12 cellular contexts compared by ENCODE assay signal in genomic region chr16:4266372-4266771, GRCh38. TPM values are rescaled to one million over a fixed set of nuclear protein-coding genes. Genes with fewer than 3 reads are reported as not detected.
DNase-seq lines count a peak whose midpoint lies in the region; ATAC-seq and TF ChIP-seq lines count a peak whose summit lies in the region.
"Had no signal": no experiment of that assay in that cellular context is flagged by ENCODE, and none has a peak within 500 bp of the region (broad histone marks: within the 10 kb centered on the region; RNA-seq: fewer than 3 reads in every experiment).

No MANE protein-coding gene starts in this region.

- RAD21 ChIA-PET in HCT116 (lab: Charles Lee; ENCODE audit: low non-redundant PET in 1 of 2, low total read pairs in 2 of 2, uncharacterized antibody in 2 of 2, unreplicated experiment in 2 of 2): no interaction called here

- no peak overlapping the region for H4K8ac ChIP-seq in mesendoderm (ENCODE audit: low read depth, low read length)

- ATAC-seq in HCT116 (no peak), WTC11 (no peak), HG02642 (IDR thresholded peaks at IDR 0.05; ENCODE audit: poor library complexity, unreplicated experiment) (no peak)
- ATAC-seq: upper lobe of right lung had no signal

- no peak for TF ChIP-seq POLR2A in HCT116 (IDR thresholded peaks at IDR 0.05; ENCODE audit: borderline replicate concordance, extremely low read depth, insufficient read depth, insufficient read length)

- no peak overlapping the region for H2BK5ac ChIP-seq in mesendoderm (ENCODE audit: low read length)

- CTCF ChIA-PET in HCT116 (lab: Charles Lee): interaction anchor here (0.8 to 1.5 kb wide), 2 partner anchors 12 to 136 kb away, joined by 3 to 14 read pairs; no protein-coding TSS in a partner anchor
- CTCF ChIA-PET in WTC11 (lab: Charles Lee): interaction anchor here (0.7 to 6.7 kb wide), 9 partner anchors 9 to 284 kb away, joined by 3 to 47 read pairs (median 3); no protein-coding TSS in a partner anchor

- BruUV-seq in HCT116 (replicated peaks; lab: Mats Ljungman, UMichigan): no TSS peak

- no peak overlapping the region for H2BK15ac ChIP-seq in mesendoderm (replicated peaks; ENCODE audit: low read depth)

- H3K9ac ChIP-seq in HCT116 (ENCODE audit: low read length) (no peak overlapping the region), mesendoderm (ENCODE audit: low read length) (no peak overlapping the region)

- peaks cover 11% of the 10 kb centered on the region for H3K36me3 Mint-ChIP-seq in WTC11

- TF ChIP-seq CTCF in HCT116 (IDR thresholded peaks at IDR 0.05 in 2 of 3, conservative IDR thresholded peaks at IDR 0.05 in 1 of 3; ENCODE audit: borderline replicate concordance in 1 of 3, insufficient read depth in 1 of 3, low read depth in 2 of 3, low read length in 2 of 3) (no peak), WTC11 (IDR thresholded peaks at IDR 0.05) (no peak)

- no peaks in the 10 kb centered on the region for H3K9me3 ChIP-seq in HCT116 (ENCODE audit: control insufficient read depth in 1 of 2, insufficient read depth in 1 of 2, low read depth in 1 of 2, low read length in 2 of 2)
- H3K9me3 ChIP-seq: upper lobe of right lung had no signal

- POLR2A ChIA-PET in HCT116 (lab: Charles Lee): interaction anchor here (1.6 kb wide), 1 partner anchor 12 kb away, joined by 9 read pairs; no protein-coding TSS in a partner anchor
- POLR2A ChIA-PET in WTC11 (lab: Charles Lee): interaction anchor here (1.0 kb wide), 1 partner anchor 12 kb away, joined by 3 read pairs; no protein-coding TSS in a partner anchor

- H2AFZ ChIP-seq in HCT116 (ENCODE audit: low read depth, low read length, poor library complexity, severe bottlenecking): no peak overlapping the region

- H3K4me1 ChIP-seq in HCT116 (ENCODE audit: control insufficient read depth in 1 of 2, insufficient read depth in 2 of 2, low read length in 2 of 2): peaks cover 8 to 28% of the 10 kb centered on the region in 2 experiments; a peak in 3 of 4 replicates
- peaks cover 4% of the 10 kb centered on the region for H3K4me1 ChIP-seq in mesendoderm (ENCODE audit: control insufficient read depth, low read depth, low read length)

- peak overlapping the region; percentile 91 for H3K27ac Mint-ChIP-seq in WTC11

- WGBS in mesendoderm (ENCODE audit: extremely low coverage, insufficient coverage, low lambda C conversion rate): no CpG with 5 or more reads among the region's 6 CpGs

- no peak overlapping the region for H3K23ac ChIP-seq in mesendoderm (ENCODE audit: low read length)

- H4K5ac ChIP-seq in mesendoderm (ENCODE audit: low read length): no peak overlapping the region

- peaks cover 31% of the 10 kb centered on the region for H3K4me1 Mint-ChIP-seq in WTC11

- H3K4me3 Mint-ChIP-seq in WTC11: no peak overlapping the region

- no peak overlapping the region for H3K18ac ChIP-seq in mesendoderm (ENCODE audit: low read length)

- no peak overlapping the region for H2BK120ac ChIP-seq in mesendoderm (ENCODE audit: low read depth, low read length)

- TF ChIP-seq RAD21 in HCT116 (IDR thresholded peaks at IDR 0.05; ENCODE audit: low read depth): no peak

- peaks cover 0 to 17% of the 10 kb centered on the region in 2 experiments; a peak in 3 of 4 replicates for H3K36me3 ChIP-seq in HCT116 (ENCODE audit: control insufficient read depth in 1 of 2, insufficient read depth in 2 of 2, low read length in 2 of 2)
- peaks cover 3% of the 10 kb centered on the region for H3K36me3 ChIP-seq in mesendoderm (ENCODE audit: control insufficient read depth, insufficient read depth, low read length)

- no peak overlapping the region for H3K56ac ChIP-seq in mesendoderm (ENCODE audit: low read length)

- no peak overlapping the region for H2AK5ac ChIP-seq in mesendoderm (ENCODE audit: low read length)

- H3K79me1 ChIP-seq in mesendoderm (ENCODE audit: low read length): peaks cover 32% of the 10 kb centered on the region

- no peaks in the 10 kb centered on the region for H3K9me3 Mint-ChIP-seq in WTC11

- H3K27me3 Mint-ChIP-seq in WTC11 (ENCODE audit: low read depth): no peaks in the 10 kb centered on the region

- H4K20me1 ChIP-seq in HCT116 (ENCODE audit: insufficient read depth): peaks cover 4% of the 10 kb centered on the region; the same call in 1 of the 2 replicates

- H3K4me2 ChIP-seq in HCT116 (ENCODE audit: low read length) (no peak overlapping the region), mesendoderm (ENCODE audit: low read length) (no peak overlapping the region)

- no peak overlapping the region for H3K4ac ChIP-seq in mesendoderm (ENCODE audit: low read depth, low read length)

- intact Hi-C loops in HCT116 (cut with micrococcal nuclease): no loop called here

- H3K27ac ChIP-seq in HCT116 (ENCODE audit: low read depth, low read length) (peak overlapping the region; percentile 1; the same call in 1 of the 2 replicates), mesendoderm (ENCODE audit: low read depth, low read length) (no peak overlapping the region)
- H3K27ac ChIP-seq: upper lobe of right lung had no signal

- H3K79me2 ChIP-seq in HCT116 (ENCODE audit: insufficient read depth, low read length) (peaks cover 94% of the 10 kb centered on the region), mesendoderm (ENCODE audit: control insufficient read depth, insufficient read depth, low read length) (peaks cover 70% of the 10 kb centered on the region)

- H3K4me3 ChIP-seq in HCT116 (replicated peaks in 1 of 2; ENCODE audit: low read depth in 1 of 2, low read length in 2 of 2): no peak overlapping the region
- no peak overlapping the region for H3K4me3 ChIP-seq in mesendoderm (ENCODE audit: low read length)
- H3K4me3 ChIP-seq: lung, upper lobe of right lung had no signal

- DNase-seq in NCI-H82 (lab: John Stamatoyannopoulos, UW) (peak; percentile 74), NCI-H82 treated with DMSO at 0.1 percent for 48 hours (lab: John Stamatoyannopoulos, UW; ENCODE audit: unreplicated experiment) (no peak), HCT116 (ENCODE audit: low read depth, low spot score) (peak; percentile 49), WTC11 (ENCODE audit: low spot score) (no peak), mesendoderm (peak; percentile 74), ecto neural progenitor cell (ENCODE audit: low spot score) (no peak)
- no peak for DNase-seq in effector CD8-positive, alpha-beta T cell (lab: John Stamatoyannopoulos, UW)
- DNase-seq: head of caudate nucleus, NCI-H446, upper lobe of right lung had no signal

- H3K9me2 ChIP-seq in HCT116 (ENCODE audit: insufficient read depth): no peaks in the 10 kb centered on the region

- no peaks in the 10 kb centered on the region for H3K27me3 ChIP-seq in HCT116 (ENCODE audit: insufficient read depth, low read length)
- no peaks in the 10 kb centered on the region for H3K27me3 ChIP-seq in mesendoderm (ENCODE audit: insufficient read depth, low read length, poor library complexity)
- H3K27me3 ChIP-seq: upper lobe of right lung had no signal

TF ChIP-seq in HCT116, 20 proteins besides CTCF, POLR2A, EP300 and RAD21:
- no peak for TF ChIP-seq EZH2phosphoT487 (IDR thresholded peaks at IDR 0.05; ENCODE audit: borderline replicate concordance)
- no peak; the same call in 1 of the 2 replicates for TF ChIP-seq SP1 (IDR thresholded peaks at IDR 0.05; ENCODE audit: low read depth)

TF ChIP-seq in WTC11, 78 proteins besides CTCF, POLR2A, EP300 and RAD21:
- TF ChIP-seq E2F1 (CRISPR knock-in tag; IDR thresholded peaks at IDR 0.05) (no peak), NFYB (CRISPR knock-in tag; conservative IDR thresholded peaks at IDR 0.05; ENCODE audit: low read depth) (peak; percentile 76)

RNA-seq across cellular contexts. Expression of gene TFAP4, which starts 6.5 kb away (rescaled TPM):
- total RNA-seq in HCT116 (2021; ENCODE audit: unreplicated experiment) (37.1 TPM), WTC11 (2021) (31.9 to 36.5 TPM (median 34.2 TPM) in 3 replicates)
- polyA plus RNA-seq in HCT116 (2012): 21.3 and 21.7 TPM in 2 replicates
- polyA plus RNA-seq in mesendoderm (2013, experiment 1 of 2): 20.3 TPM
- polyA plus RNA-seq in mesendoderm (2013, experiment 2 of 2): 21.0 TPM

RNA-seq across cellular contexts. Expression of gene SRL, which starts 24.5 kb away (rescaled TPM):
- total RNA-seq in HCT116 (2021; ENCODE audit: unreplicated experiment) (not detected), WTC11 (2021) (0.11 TPM in 1 of 3 replicates, not detected in the others)
- polyA plus RNA-seq in HCT116 (2012): 0.03 TPM in 1 of 2 replicates, not detected in the other
- 0.07 TPM for polyA plus RNA-seq in mesendoderm (2013, experiment 1 of 2)
- polyA plus RNA-seq in mesendoderm (2013, experiment 2 of 2): 0.06 TPM

RNA-seq across cellular contexts. Expression of gene GLIS2, which starts 49.5 kb away (rescaled TPM):
- total RNA-seq in HCT116 (2021; ENCODE audit: unreplicated experiment) (18.2 TPM), WTC11 (2021) (19.5 to 23.0 TPM (median 20.1 TPM) in 3 replicates)
- 15.5 and 15.6 TPM in 2 replicates for polyA plus RNA-seq in HCT116 (2012)
- polyA plus RNA-seq in mesendoderm (2013, experiment 1 of 2): 6.2 TPM
- 6.5 TPM for polyA plus RNA-seq in mesendoderm (2013, experiment 2 of 2)

Comparison
In these comparisons a context has a peak if more than half of its experiments do, and no peak if none do; other contexts are left out.
1. DNase-seq: peak in NCI-H82 (single experiment), HCT116 (single experiment) and mesendoderm (single experiment); none in NCI-H82 treated with DMSO at 0.1 percent for 48 hours (single experiment), WTC11 (single experiment), effector CD8-positive, alpha-beta T cell (single experiment) and ecto neural progenitor cell (single experiment).